ENCODE assay signal across 9 cellular contexts in the genomic region with DNA sequence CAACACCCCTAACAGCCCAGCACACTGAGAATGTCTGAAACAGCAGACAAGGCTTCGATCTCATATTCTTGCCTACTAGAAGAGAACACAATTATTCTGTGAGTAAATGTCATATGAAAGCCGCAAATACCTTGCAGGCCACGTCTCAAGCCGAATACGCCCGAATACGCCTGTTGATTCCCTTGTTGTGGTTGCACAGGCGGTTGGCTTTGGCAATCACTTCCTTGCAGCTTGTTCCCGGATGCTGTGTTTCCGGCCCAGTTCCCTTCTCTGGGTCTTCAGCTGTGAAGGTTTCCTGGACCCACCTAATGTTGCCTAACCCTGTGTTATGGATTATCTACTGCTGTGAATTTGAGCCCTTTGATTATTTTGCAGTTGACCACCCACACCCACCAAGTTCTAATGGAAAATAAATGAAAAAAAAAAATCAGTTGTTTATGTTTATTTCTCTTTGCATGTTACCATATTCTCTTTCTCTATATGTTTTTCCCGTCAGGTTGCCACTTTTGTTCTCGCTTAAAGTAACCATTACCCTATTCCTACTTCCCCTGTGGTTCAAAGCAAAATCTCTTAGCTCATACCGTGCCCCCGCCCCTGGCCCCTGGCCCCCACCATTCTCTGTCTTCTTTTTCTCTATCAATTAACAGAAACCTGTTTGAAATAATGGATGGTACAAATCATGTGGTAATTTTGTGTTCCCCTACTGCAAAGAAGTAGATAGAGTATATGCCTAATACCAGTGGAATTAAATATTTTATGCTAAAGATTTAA.
DNase-seq lines count a peak whose midpoint lies in the region; ATAC-seq and TF ChIP-seq lines count a peak whose summit lies in the region.
"Had no signal": no experiment of that assay in that cellular context is flagged by ENCODE, and none has a peak within 500 bp of the region (broad histone marks: within the 10 kb centered on the region; RNA-seq: fewer than 3 reads in every experiment).

No MANE protein-coding gene starts in this region.

- peak overlapping the region; percentile 89 for H3K27ac ChIP-seq in DND-41 (ENCODE audit: low read length)
- H3K27ac ChIP-seq: SJSA1 had no signal

- peak overlapping the region; percentile 41 for H3K9ac ChIP-seq in DND-41 (ENCODE audit: low read depth, low read length)

- TF ChIP-seq CTCF in DND-41 (IDR thresholded peaks at IDR 0.05; ENCODE audit: borderline replicate concordance, extremely low read depth, low read length, poor library complexity, severe bottlenecking): no peak

- H3K36me3 ChIP-seq in DND-41 (ENCODE audit: insufficient read depth, low read length): no peaks in the 10 kb centered on the region
- H3K36me3 ChIP-seq: SJSA1 had no signal

- peaks cover 29% of the 10 kb centered on the region for H3K4me1 ChIP-seq in DND-41 (ENCODE audit: insufficient read depth, low read length)
- H3K4me1 ChIP-seq: SJSA1 had no signal

- peak overlapping the region; percentile 41 for H2AFZ ChIP-seq in DND-41 (ENCODE audit: low read depth, low read length)

- H3K27me3 ChIP-seq in DND-41 (ENCODE audit: insufficient read depth, low read length, poor library complexity): no peaks in the 10 kb centered on the region
- H3K27me3 ChIP-seq: SJSA1 had no signal

- peak overlapping the region; percentile 62 for H3K4me2 ChIP-seq in DND-41 (ENCODE audit: insufficient read depth, low read length)

- DNase-seq in DND-41 (peak; percentile 92), NOMO-1 treated with dmso at 0.1 percent for 144 hours (lab: John Stamatoyannopoulos, UW; ENCODE audit: unreplicated experiment) (peak; percentile 84), mucosa of gallbladder (ENCODE audit: low spot score) (peak; percentile 14), NCI-H1694 (lab: John Stamatoyannopoulos, UW) (no peak), NCI-H1105 (lab: John Stamatoyannopoulos, UW) (no peak), NCI-H2196 (lab: John Stamatoyannopoulos, UW; ENCODE audit: unreplicated experiment) (no peak)
- DNase-seq in activated effector memory CD4-positive, alpha-beta T cell treated with Interleukin-2 at 50 U/mL for 16 hours: peak; percentile 24

- peak overlapping the region in 1 of 2 experiments; percentile 50; a peak in 3 of 4 replicates for H3K4me3 ChIP-seq in DND-41 (ENCODE audit: low read depth in 1 of 2, low read length in 2 of 2)
- H3K4me3 ChIP-seq: SJSA1 had no signal

- H4K20me1 ChIP-seq in DND-41 (ENCODE audit: insufficient read depth, low read length): no peaks in the 10 kb centered on the region

- no peaks in the 10 kb centered on the region for H3K79me2 ChIP-seq in DND-41 (ENCODE audit: insufficient read depth, low read length)

- peak; percentile 91 for ATAC-seq in DND-41 (ENCODE audit: insufficient read depth, low read depth)
- ATAC-seq in GM19455 (IDR thresholded peaks at IDR 0.05; ENCODE audit: unreplicated experiment): no peak

- no peaks in the 10 kb centered on the region for H3K9me3 ChIP-seq in DND-41 (ENCODE audit: insufficient read depth, low read length, severe bottlenecking)
- H3K9me3 ChIP-seq: SJSA1 had no signal

Comparison
In these comparisons a context has a peak if more than half of its experiments do, and no peak if none do; other contexts are left out.
1. DNase-seq: peak in DND-41 (single experiment), NOMO-1 treated with dmso at 0.1 percent for 144 hours (single experiment), activated effector memory CD4-positive, alpha-beta T cell treated with Interleukin-2 at 50 U/mL for 16 hours (single experiment) and mucosa of gallbladder (single experiment); none in NCI-H1694 (single experiment), NCI-H1105 (single experiment) and NCI-H2196 (single experiment).